In the genomic region with DNA sequence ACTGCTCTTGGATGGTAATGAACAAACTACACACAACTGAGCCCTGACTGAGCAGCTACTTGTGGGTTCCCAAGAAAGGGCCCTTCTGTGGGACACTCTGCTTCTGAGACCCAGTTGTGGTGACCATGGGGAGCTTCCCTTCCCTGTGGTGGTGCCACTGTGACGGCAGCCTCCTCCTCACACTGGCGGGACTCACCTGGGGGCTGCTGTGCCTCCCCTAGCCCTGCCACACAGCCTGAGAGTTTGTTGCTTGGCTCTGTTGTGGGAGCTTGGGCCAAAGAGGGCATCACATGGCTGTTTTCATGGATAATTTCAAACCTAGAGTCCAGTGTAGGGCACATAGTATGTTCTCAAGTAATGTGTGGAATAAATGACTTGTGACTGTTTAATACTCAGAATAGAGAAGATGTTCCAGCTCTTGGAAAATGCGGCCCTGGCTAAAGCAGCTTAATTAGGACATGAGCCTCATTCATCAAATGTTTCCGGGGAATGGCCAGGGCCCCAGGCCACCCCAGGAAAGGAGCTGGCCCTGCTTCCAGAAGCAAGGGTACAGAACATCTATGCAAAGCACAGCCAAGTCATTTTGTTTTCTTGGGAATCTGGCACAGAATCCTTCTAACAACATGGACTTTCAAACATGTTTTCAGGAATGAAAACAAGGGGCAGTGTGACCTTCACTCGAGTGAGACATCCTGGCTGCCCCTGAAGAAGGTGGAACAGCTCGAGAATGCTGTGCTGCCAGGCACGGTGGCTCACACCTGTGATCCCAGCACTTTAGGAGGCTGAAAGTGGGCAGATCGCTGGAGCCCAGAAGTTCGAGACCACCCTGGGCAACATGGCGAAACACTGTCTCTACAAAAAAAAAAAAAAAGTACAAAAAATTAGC, we compare ENCODE assay signal across 18 cellular contexts. TPM values are rescaled to one million over a fixed set of nuclear protein-coding genes. Genes with fewer than 3 reads are reported as not detected.
DNase-seq lines count a peak whose midpoint lies in the region; ATAC-seq and TF ChIP-seq lines count a peak whose summit lies in the region.
"Had no signal": no experiment of that assay in that cellular context is flagged by ENCODE, and none has a peak within 500 bp of the region (broad histone marks: within the 10 kb centered on the region; RNA-seq: fewer than 3 reads in every experiment).

No MANE protein-coding gene starts in this region.

- no peaks in the 10 kb centered on the region for H3K9me3 ChIP-seq in ascending aorta
- no peaks in the 10 kb centered on the region for H3K9me3 ChIP-seq in gastroesophageal sphincter
- no peaks in the 10 kb centered on the region for H3K9me3 ChIP-seq in uterus
- H3K9me3 ChIP-seq: neutrophil had no signal

- TF ChIP-seq POLR2A in gastroesophageal sphincter (IDR thresholded peaks at IDR 0.05) = no peak
- TF ChIP-seq POLR2A in uterus (IDR thresholded peaks at IDR 0.05) = no peak

- H3K36me3 ChIP-seq in ascending aorta (peaks cover 30 to 40% of the 10 kb centered on the region in 2 donors), gastroesophageal sphincter (peaks cover 0 to 72% of the 10 kb centered on the region in 2 donors), uterus (no peaks in the 10 kb centered on the region)

- ATAC-seq in gastroesophageal sphincter (peak; percentile 89), sciatic nerve (peak; percentile 32), HG03432 (IDR thresholded peaks at IDR 0.05; ENCODE audit: unreplicated experiment) (no peak)
- ATAC-seq: stimulated activated memory B cell treated with anti-CD40 and anti-IgM and Interleukin-4, amounts not matched to agents 10 μg/mL and 1 μg/mL and 100 μg/mL, for 72 hours had no signal

- DNase-seq in ascending aorta (ENCODE audit: low spot score in 2 of 2) (peak in 1 of 2 donors; percentile 81), sciatic nerve (ENCODE audit: low spot score) (peak; percentile 35), uterus (peak; percentile 54 to 63), OCI-M2 (lab: John Stamatoyannopoulos, UW; ENCODE audit: unreplicated experiment) (no peak), NCI-H446 treated with DMSO at 0.1 percent for 48 hours (lab: John Stamatoyannopoulos, UW) (no peak)
- DNase-seq: activated CD4-positive, alpha-beta T cell treated with anti-CD3 and anti-CD28 coated beads for 4 hours; activated naive CD4-positive, alpha-beta T cell treated with anti-CD3 and anti-CD28 coated beads for 36 hours; DND-41; effector memory CD4-positive, alpha-beta T cell; IMR-90; mesendoderm; MV-4-11; NCI-H748 treated with DMSO at 0.1 percent for 48 hours had no signal

- TF ChIP-seq EP300 in gastroesophageal sphincter (IDR thresholded peaks at IDR 0.05) = no peak

- H3K4me3 ChIP-seq in ascending aorta = no peak overlapping the region
- no peak overlapping the region for H3K4me3 ChIP-seq in gastroesophageal sphincter
- H3K4me3 ChIP-seq in uterus = no peak overlapping the region
- H3K4me3 ChIP-seq: skin epidermis had no signal

- intact Hi-C loops in ascending aorta (cut with DNase I) = loop anchor here (5.0 kb wide), 1 partner anchor 164 kb away; no protein-coding TSS in a partner anchor
- intact Hi-C loops in sciatic nerve (cut with DNase I) = no loop called here
- intact Hi-C loops in uterus (cut with DNase I; ENCODE audit: low total_unique reads) = no loop called here

- no peak for TF ChIP-seq CTCF in ascending aorta (IDR thresholded peaks at IDR 0.05)
- TF ChIP-seq CTCF in gastroesophageal sphincter (IDR thresholded peaks at IDR 0.05) = no peak
- TF ChIP-seq CTCF in uterus (IDR thresholded peaks at IDR 0.05) = no peak

- 20 to 58% methylated on average over 1 to 5 of the region's 10 CpGs for WGBS in gastroesophageal sphincter (ENCODE audit: low coverage in 1 of 2), 2 donors

- H3K27ac ChIP-seq in ascending aorta (peak overlapping the region; percentile 83 to 92), gastroesophageal sphincter (peak overlapping the region; percentile 85 to 96 (median 92)), uterus (peak overlapping the region; percentile 74 to 87)
- H3K27ac ChIP-seq: neutrophil had no signal

- H3K27me3 ChIP-seq in ascending aorta (no peaks in the 10 kb centered on the region), gastroesophageal sphincter (no peaks in the 10 kb centered on the region), uterus (no peaks in the 10 kb centered on the region)
- H3K27me3 ChIP-seq: neutrophil had no signal

- H3K4me1 ChIP-seq in ascending aorta (peaks cover 17 to 31% of the 10 kb centered on the region in 2 donors), gastroesophageal sphincter (peaks cover 8 to 77% (median 28%) of the 10 kb centered on the region in 3 donors), uterus (peaks cover 4 to 12% of the 10 kb centered on the region in 2 donors)

RNA-seq across cellular contexts. Expression of a gene that starts 21.2 kb away (rescaled TPM):
- total RNA-seq in ascending aorta = 219 TPM
- 100 to 1,000 TPM; 128 to 268 (median 205) TPM for total RNA-seq in gastroesophageal sphincter
- 86.6 TPM for total RNA-seq in sciatic nerve
- total RNA-seq in uterus = 100 to 1,000 TPM in 2 of 4 donors, 10 to 100 TPM in 2; 73.2 to 276 (median 103) TPM

RNA-seq across cellular contexts. Expression of a gene that starts 21.5 kb away (rescaled TPM):
- total RNA-seq in ascending aorta = 9.0 TPM
- total RNA-seq in gastroesophageal sphincter = 1 to 10 TPM; 1.2 to 7.8 (median 3.6) TPM
- 4.6 TPM for total RNA-seq in sciatic nerve
- total RNA-seq in uterus = 10 to 100 TPM in 1 of 4 donors, 1 to 10 TPM in 2, under 1 TPM in 1; 0.59 to 14.4 (median 5.2) TPM

Comparison
In these comparisons a context has a peak if more than half of its experiments do, and no peak if none do; other contexts are left out.
1. DNase-seq: peak in sciatic nerve (single experiment) and uterus (2 of 2); none in OCI-M2 (single experiment) and NCI-H446 treated with DMSO at 0.1 percent for 48 hours (single experiment).
2. Peak in every context shown above with its lines, with median percentiles within 50 percentile points of each other: H3K27ac ChIP-seq.